ENCODE assay signal across 41 cellular contexts in the genomic region with DNA sequence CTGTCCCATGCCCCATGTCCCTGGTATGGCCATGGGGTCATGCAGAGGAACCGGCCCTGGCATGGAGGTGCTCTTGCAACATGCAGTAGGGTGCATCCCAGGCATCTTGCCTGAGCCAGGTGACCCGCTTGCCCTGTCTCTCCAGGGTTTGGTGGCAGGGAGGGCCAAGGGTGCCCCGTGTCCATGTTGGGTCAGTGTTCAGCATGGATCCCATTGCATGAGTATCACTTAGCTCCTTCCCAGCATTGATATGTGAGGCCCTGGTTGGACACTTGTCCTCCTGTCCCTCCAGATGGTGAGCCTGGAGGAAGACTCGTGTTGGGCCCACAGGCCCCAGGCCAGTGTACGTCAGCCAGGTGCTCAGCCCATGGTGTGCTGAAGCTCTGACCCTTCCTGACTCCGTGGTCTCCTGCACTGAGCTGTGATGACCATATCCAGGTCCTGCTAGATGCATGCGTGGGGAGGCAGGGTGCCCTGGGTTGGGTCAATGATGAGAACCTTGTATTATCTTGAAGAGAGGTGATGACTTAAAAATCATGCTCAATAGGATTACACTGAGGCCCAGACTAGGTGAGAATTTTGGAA.
"Had no signal": no experiment of that assay in that cellular context is flagged by ENCODE, and none has a peak within 500 bp of the region (broad histone marks: within the 10 kb centered on the region; RNA-seq: fewer than 3 reads in every experiment).

No MANE protein-coding gene starts in this region.

- H3K4me1 Mint-ChIP-seq: activated naive CD4-positive, alpha-beta T cell treated with anti-CD3 and anti-CD28 coated beads, Interleukin-2, amount 10 ng/mL, durations not matched to agents 7 days and 5 days; activated naive CD4-positive, alpha-beta T cell treated with anti-CD3 and anti-CD28 coated beads, Interleukin-2, amount 50 U/mL, for 24 hours; activated naive CD8-positive, alpha-beta T cell treated with anti-CD3 and anti-CD28 coated beads for 36 hours; activated naive CD8-positive, alpha-beta T cell treated with anti-CD3 and anti-CD28 coated beads, Interleukin-2, amount 10 ng/mL, durations not matched to agents 7 days and 5 days; activated naive CD8-positive, alpha-beta T cell treated with anti-CD3 and anti-CD28 coated beads, Interleukin-2, amount 50 U/mL, for 24 hours; activated T-helper 17 cell treated with anti-CD3 and anti-CD28 coated beads, Interleukin-2, amount 50 U/mL, for 72 hours; brain; central memory CD8-positive, alpha-beta T cell had no signal

- ATAC-seq: activated naive CD4-positive, alpha-beta T cell treated with anti-CD3 and anti-CD28 coated beads, Interleukin-2, amount 50 U/mL, for 72 hours; activated naive CD8-positive, alpha-beta T cell treated with anti-CD3 and anti-CD28 coated beads, Interleukin-2, amount 50 U/mL, for 24 hours; activated T-cell treated with anti-CD3 and anti-CD28 coated beads, Interleukin-2, amount 50 U/mL, for 4 hours; activated T-cell treated with anti-CD3 and anti-CD28 coated beads, Interleukin-2, amount 50 U/mL, for 72 hours; activated T-helper 17 cell treated with anti-CD3 and anti-CD28 coated beads, Interleukin-2, amount 50 U/mL, for 72 hours; body of pancreas had no signal

- H3K27ac Mint-ChIP-seq: activated naive CD4-positive, alpha-beta T cell treated with anti-CD3 and anti-CD28 coated beads for 36 hours; activated naive CD4-positive, alpha-beta T cell treated with anti-CD3 and anti-CD28 coated beads, Interleukin-2, amount 10 ng/mL, durations not matched to agents 7 days and 5 days; activated naive CD4-positive, alpha-beta T cell treated with anti-CD3 and anti-CD28 coated beads, Interleukin-2, amount 50 U/mL, for 24 hours; activated naive CD4-positive, alpha-beta T cell treated with anti-CD3 and anti-CD28 coated beads, Interleukin-2, amount 50 U/mL, for 72 hours; activated naive CD8-positive, alpha-beta T cell; activated naive CD8-positive, alpha-beta T cell treated with anti-CD3 and anti-CD28 coated beads for 36 hours; activated naive CD8-positive, alpha-beta T cell treated with anti-CD3 and anti-CD28 coated beads, Interleukin-2, amount 10 ng/mL, durations not matched to agents 7 days and 5 days; activated naive CD8-positive, alpha-beta T cell treated with anti-CD3 and anti-CD28 coated beads, Interleukin-2, amount 50 U/mL, for 24 hours; activated T-cell treated with anti-CD3 and anti-CD28 coated beads, Interleukin-2, amount 50 U/mL, for 24 hours; activated T-cell treated with anti-CD3 and anti-CD28 coated beads, Interleukin-2, amount 50 U/mL, for 72 hours; activated T-helper 1 cell treated with anti-CD3 and anti-CD28 coated beads, Interleukin-12 subunit alpha, Interleukin-12 subunit beta, Interleukin-2, Interleukin-4 antibody, amounts not matched to agents 30 ng/mL and 10 ng/mL and 1 ng/mL, durations not matched to agents 14 hours and 24 hours and 36 hours; activated T-helper 17 cell treated with anti-CD3 and anti-CD28 coated beads, Interleukin-2, amount 50 U/mL, for 72 hours; activated T-helper 2 cell treated with anti-CD3 and anti-CD28 coated beads, Interferon-gamma antibody, Interleukin-2, Interleukin-4, amounts not matched to agents 10 μg/mL and 5 μg/mL and 100 μg/mL, durations not matched to agents 14 hours and 24 hours and 36 hours; brain had no signal

- H3K9me3 ChIP-seq: adrenal gland, body of pancreas had no signal

- H3K27ac ChIP-seq: adrenal gland, ascending aorta, body of pancreas, brain microvascular endothelial cell, breast epithelium, cardiac muscle cell had no signal

- H3K36me3 Mint-ChIP-seq: activated naive CD4-positive, alpha-beta T cell treated with anti-CD3 and anti-CD28 coated beads, Interleukin-2, amount 10 ng/mL, durations not matched to agents 7 days and 5 days; activated naive CD4-positive, alpha-beta T cell treated with anti-CD3 and anti-CD28 coated beads, Interleukin-2, amount 50 U/mL, for 24 hours; activated naive CD8-positive, alpha-beta T cell; activated naive CD8-positive, alpha-beta T cell treated with anti-CD3 and anti-CD28 coated beads for 36 hours; activated naive CD8-positive, alpha-beta T cell treated with anti-CD3 and anti-CD28 coated beads, Interleukin-2, amount 10 ng/mL, durations not matched to agents 7 days and 5 days had no signal

- H3K4me3 ChIP-seq: adrenal gland, ascending aorta, body of pancreas, breast epithelium, cardiac muscle cell had no signal

- H3K4me1 ChIP-seq: adrenal gland, ascending aorta, body of pancreas, breast epithelium had no signal

- H3K36me3 ChIP-seq: adrenal gland, ascending aorta, brain microvascular endothelial cell, breast epithelium, cardiac muscle cell had no signal

- DNase-seq: activated effector memory CD4-positive, alpha-beta T cell treated with anti-CD3 and anti-CD28 coated beads, Interleukin-2, amount 50 U/mL, for 16 hours; activated effector memory CD4-positive, alpha-beta T cell treated with Interleukin-2 at 50 U/mL for 16 hours; activated gamma-delta T cell; activated gamma-delta T cell treated with Interleukin-2 at 50 U/mL for 16 hours; activated naive CD4-positive, alpha-beta T cell; activated naive CD4-positive, alpha-beta T cell treated with anti-CD3 and anti-CD28 coated beads for 36 hours; activated naive CD4-positive, alpha-beta T cell treated with anti-CD3 and anti-CD28 coated beads, Interleukin-2, amount 10 ng/mL, durations not matched to agents 7 days and 5 days; activated naive CD4-positive, alpha-beta T cell treated with anti-CD3 and anti-CD28 coated beads, Interleukin-2, amount 50 U/mL, for 16 hours; activated naive CD4-positive, alpha-beta T cell treated with Interleukin-2 at 50 U/mL for 16 hours; activated naive CD8-positive, alpha-beta T cell treated with anti-CD3 and anti-CD28 coated beads for 36 hours; activated naive CD8-positive, alpha-beta T cell treated with anti-CD3 and anti-CD28 coated beads, Interleukin-2, amount 10 ng/mL, durations not matched to agents 7 days and 5 days; activated naive CD8-positive, alpha-beta T cell treated with anti-CD3 and anti-CD28 coated beads, Interleukin-2, amount 50 U/mL, for 24 hours; activated T-cell treated with anti-CD3 and anti-CD28 coated beads for 4 hours; activated T-cell treated with anti-CD3 and anti-CD28 coated beads, Interleukin-2, amount 50 U/mL, for 1 hour; activated T-cell treated with anti-CD3 and anti-CD28 coated beads, Interleukin-2, amount 50 U/mL, for 24 hours; activated T-cell treated with anti-CD3 and anti-CD28 coated beads, Interleukin-2, amount 50 U/mL, for 4 hours; activated T-cell treated with anti-CD3 and anti-CD28 coated beads, Interleukin-2, amount 50 U/mL, for 48 hours; activated T-cell treated with anti-CD3 and anti-CD28 coated beads, Interleukin-2, amount 50 U/mL, for 72 hours; adrenal gland; amniotic stem cell; amygdala; anterior cingulate cortex; aorta; body of pancreas; brain microvascular endothelial cell; caudate nucleus; central memory CD4-positive, alpha-beta T cell; cerebellar nuclear complex had no signal

- H3K9me3 Mint-ChIP-seq: activated naive CD4-positive, alpha-beta T cell treated with anti-CD3 and anti-CD28 coated beads, Interleukin-2, amount 50 U/mL, for 24 hours; activated naive CD8-positive, alpha-beta T cell treated with anti-CD3 and anti-CD28 coated beads for 36 hours; activated T-cell treated with anti-CD3 and anti-CD28 coated beads, Interleukin-2, amount 50 U/mL, for 72 hours; activated T-helper 17 cell treated with anti-CD3 and anti-CD28 coated beads, Interleukin-2, amount 50 U/mL, for 72 hours had no signal

- H3K4me3 Mint-ChIP-seq: activated naive CD4-positive, alpha-beta T cell treated with anti-CD3 and anti-CD28 coated beads for 36 hours; activated naive CD4-positive, alpha-beta T cell treated with anti-CD3 and anti-CD28 coated beads, Interleukin-2, amount 10 ng/mL, durations not matched to agents 7 days and 5 days; activated naive CD4-positive, alpha-beta T cell treated with anti-CD3 and anti-CD28 coated beads, Interleukin-2, amount 50 U/mL, for 24 hours; activated naive CD8-positive, alpha-beta T cell; activated naive CD8-positive, alpha-beta T cell treated with anti-CD3 and anti-CD28 coated beads for 36 hours; activated naive CD8-positive, alpha-beta T cell treated with anti-CD3 and anti-CD28 coated beads, Interleukin-2, amount 10 ng/mL, durations not matched to agents 7 days and 5 days; activated naive CD8-positive, alpha-beta T cell treated with anti-CD3 and anti-CD28 coated beads, Interleukin-2, amount 50 U/mL, for 24 hours; activated T-cell treated with anti-CD3 and anti-CD28 coated beads, Interleukin-2, amount 50 U/mL, for 24 hours; activated T-cell treated with anti-CD3 and anti-CD28 coated beads, Interleukin-2, amount 50 U/mL, for 4 hours; activated T-cell treated with anti-CD3 and anti-CD28 coated beads, Interleukin-2, amount 50 U/mL, for 72 hours; activated T-helper 1 cell treated with anti-CD3 and anti-CD28 coated beads, Interleukin-12 subunit alpha, Interleukin-12 subunit beta, Interleukin-2, Interleukin-4 antibody, amounts not matched to agents 30 ng/mL and 10 ng/mL and 1 ng/mL, durations not matched to agents 14 hours and 24 hours and 36 hours; activated T-helper 17 cell treated with anti-CD3 and anti-CD28 coated beads, Interleukin-2, amount 50 U/mL, for 72 hours; brain; central memory CD8-positive, alpha-beta T cell had no signal

- H3K27me3 Mint-ChIP-seq: activated naive CD4-positive, alpha-beta T cell treated with anti-CD3 and anti-CD28 coated beads, Interleukin-2, amount 10 ng/mL, durations not matched to agents 7 days and 5 days; activated naive CD4-positive, alpha-beta T cell treated with anti-CD3 and anti-CD28 coated beads, Interleukin-2, amount 50 U/mL, for 24 hours; activated naive CD8-positive, alpha-beta T cell; activated naive CD8-positive, alpha-beta T cell treated with anti-CD3 and anti-CD28 coated beads for 36 hours; activated naive CD8-positive, alpha-beta T cell treated with anti-CD3 and anti-CD28 coated beads, Interleukin-2, amount 10 ng/mL, durations not matched to agents 7 days and 5 days; activated naive CD8-positive, alpha-beta T cell treated with anti-CD3 and anti-CD28 coated beads, Interleukin-2, amount 50 U/mL, for 24 hours; activated T-cell treated with anti-CD3 and anti-CD28 coated beads, Interleukin-2, amount 50 U/mL, for 24 hours; activated T-helper 17 cell treated with anti-CD3 and anti-CD28 coated beads, Interleukin-2, amount 50 U/mL, for 72 hours; brain; central memory CD8-positive, alpha-beta T cell had no signal

- FAIRE-seq: astrocyte, bronchial epithelial cell had no signal

- H3K27me3 ChIP-seq: adrenal gland, ascending aorta, body of pancreas, brain microvascular endothelial cell, breast epithelium, cardiac muscle cell had no signal
